ENCODE assay signal across 8 cellular contexts in genomic region chr11:66277475-66278391, GRCh38.
DNase-seq lines count a peak whose midpoint lies in the region; ATAC-seq lines count a peak whose summit lies in the region.

Gene CNIH2 (plus strand): TSS chr11:66278175. CDS start chr11:66278457, 282 bp downstream.

- H3K4me3 ChIP-seq in GM08714 (ENCODE audit: low read length): peak within 1 kb of the TSS; percentile 24; the same call in 1 of the 2 replicates

- ATAC-seq in HG03521 (IDR thresholded peaks at IDR 0.05; ENCODE audit: unreplicated experiment): no peak
- no peak for ATAC-seq in GM21825 (IDR thresholded peaks at IDR 0.05; ENCODE audit: unreplicated experiment)
- ATAC-seq in GM19023 (IDR thresholded peaks at IDR 0.05; ENCODE audit: unreplicated experiment): no peak

- H3K4me3 Mint-ChIP-seq in activated T-cell treated with anti-CD3 and anti-CD28 coated beads, Interleukin-2, amount 50 U/mL, for 24 hours: peak within 1 kb of the TSS; percentile 50

- peaks cover 43% of the 10 kb centered on the region for H3K36me3 Mint-ChIP-seq in activated T-cell treated with anti-CD3 and anti-CD28 coated beads, Interleukin-2, amount 50 U/mL, for 24 hours (ENCODE audit: low read depth)

- H3K27ac Mint-ChIP-seq in activated T-cell treated with anti-CD3 and anti-CD28 coated beads, Interleukin-2, amount 50 U/mL, for 24 hours: peak within 1 kb of the TSS; percentile 52

- DNase-seq in NAMALWA (ENCODE audit: low spot score) (peak; percentile 53), germinal center (ENCODE audit: low spot score) (peak; percentile 59), retina (peak; percentile 60)
- DNase-seq in activated T-cell treated with anti-CD3 and anti-CD28 coated beads, Interleukin-2, amount 50 U/mL, for 24 hours: peak; percentile 70

- H3K27me3 Mint-ChIP-seq in activated T-cell treated with anti-CD3 and anti-CD28 coated beads, Interleukin-2, amount 50 U/mL, for 24 hours: no peaks in the 10 kb centered on the region

- no peaks in the 10 kb centered on the region for H3K9me3 Mint-ChIP-seq in activated T-cell treated with anti-CD3 and anti-CD28 coated beads, Interleukin-2, amount 50 U/mL, for 24 hours

- peaks cover 21% of the 10 kb centered on the region for H3K4me1 Mint-ChIP-seq in activated T-cell treated with anti-CD3 and anti-CD28 coated beads, Interleukin-2, amount 50 U/mL, for 24 hours (ENCODE audit: low read depth)
